26 cellular contexts compared by ENCODE assay signal in genomic region chr3:138732465-138732864, GRCh38.
"Had no signal": no experiment of that assay in that cellular context is flagged by ENCODE, and none has a peak within 500 bp of the region (broad histone marks: within the 10 kb centered on the region; RNA-seq: fewer than 3 reads in every experiment).

No MANE protein-coding gene starts in this region.

- H3K27ac Mint-ChIP-seq: activated CD4-positive, alpha-beta T cell treated with anti-CD3 and anti-CD28 coated beads, Interleukin-2, amount 10 ng/mL, durations not matched to agents 7 days and 5 days; activated CD8-positive, alpha-beta memory T cell treated with anti-CD3 and anti-CD28 coated beads, Interleukin-2, amount 10 ng/mL, durations not matched to agents 7 days and 5 days; activated CD8-positive, alpha-beta T cell treated with anti-CD3 and anti-CD28 coated beads for 36 hours; activated naive CD4-positive, alpha-beta T cell treated with anti-CD3 and anti-CD28 coated beads, Interleukin-2, amount 50 U/mL, for 24 hours; nephron progenitor cell had no signal

- H3K4me3 Mint-ChIP-seq: activated CD4-positive, alpha-beta T cell treated with anti-CD3 and anti-CD28 coated beads, Interleukin-2, amount 10 ng/mL, durations not matched to agents 7 days and 5 days; activated CD8-positive, alpha-beta memory T cell treated with anti-CD3 and anti-CD28 coated beads, Interleukin-2, amount 10 ng/mL, durations not matched to agents 7 days and 5 days; activated CD8-positive, alpha-beta T cell treated with anti-CD3 and anti-CD28 coated beads for 36 hours; activated naive CD4-positive, alpha-beta T cell treated with anti-CD3 and anti-CD28 coated beads, Interleukin-2, amount 50 U/mL, for 24 hours; nephron progenitor cell had no signal

- ATAC-seq: activated CD8-positive, alpha-beta memory T cell treated with anti-CD3 and anti-CD28 coated beads, Interleukin-2, amount 10 ng/mL, durations not matched to agents 7 days and 5 days; activated CD8-positive, alpha-beta T cell treated with anti-CD3 and anti-CD28 coated beads for 36 hours; left ventricle myocardium superior; pancreas; psoas muscle had no signal

- H3K9me3 Mint-ChIP-seq: activated CD4-positive, alpha-beta T cell treated with anti-CD3 and anti-CD28 coated beads, Interleukin-2, amount 10 ng/mL, durations not matched to agents 7 days and 5 days; activated CD8-positive, alpha-beta T cell treated with anti-CD3 and anti-CD28 coated beads for 36 hours; activated naive CD4-positive, alpha-beta T cell treated with anti-CD3 and anti-CD28 coated beads, Interleukin-2, amount 50 U/mL, for 24 hours; nephron progenitor cell had no signal

- H3K27me3 Mint-ChIP-seq: activated CD4-positive, alpha-beta T cell treated with anti-CD3 and anti-CD28 coated beads, Interleukin-2, amount 10 ng/mL, durations not matched to agents 7 days and 5 days; activated CD8-positive, alpha-beta memory T cell treated with anti-CD3 and anti-CD28 coated beads, Interleukin-2, amount 10 ng/mL, durations not matched to agents 7 days and 5 days; activated CD8-positive, alpha-beta T cell treated with anti-CD3 and anti-CD28 coated beads for 36 hours; activated naive CD4-positive, alpha-beta T cell treated with anti-CD3 and anti-CD28 coated beads, Interleukin-2, amount 50 U/mL, for 24 hours had no signal

- DNase-seq: activated CD4-positive, alpha-beta T cell treated with anti-CD3 and anti-CD28 coated beads, Interleukin-2, amount 10 ng/mL, durations not matched to agents 7 days and 5 days; activated CD4-positive, CD25-positive, alpha-beta regulatory T cell treated with anti-CD3 and anti-CD28 coated beads, Interleukin-2, amount 50 U/mL, for 72 hours; activated CD8-positive, alpha-beta memory T cell treated with anti-CD3 and anti-CD28 coated beads, Interleukin-2, amount 10 ng/mL, durations not matched to agents 7 days and 5 days; activated CD8-positive, alpha-beta T cell treated with anti-CD3 and anti-CD28 coated beads for 36 hours; activated gamma-delta T cell treated with Interleukin-2 at 50 U/mL for 16 hours; activated T-cell treated with anti-CD3 and anti-CD28 coated beads for 4 hours; brain microvascular endothelial cell; caudate nucleus; dermis blood vessel endothelial cell; effector memory CD4-positive, alpha-beta T cell; glutamatergic neuron; left ventricle myocardium superior; nephron progenitor cell; pancreas; psoas muscle; spleen; stimulated activated CD4-positive, alpha-beta T cell treated with anti-CD3 and anti-CD28 coated beads, Interleukin-4, amount 100 ng/mL, for 1 hour; stimulated activated naive CD4-positive, alpha-beta T cell; testis; trophoblast cell; uterus; WERI-Rb-1 had no signal

- H3K4me3 ChIP-seq: ascending aorta, hepatocyte, pancreas, psoas muscle, right atrium auricular region, spleen, testis, uterus had no signal

- H3K4me1 Mint-ChIP-seq: activated CD4-positive, alpha-beta T cell treated with anti-CD3 and anti-CD28 coated beads, Interleukin-2, amount 10 ng/mL, durations not matched to agents 7 days and 5 days had no signal
